In the genomic region with DNA sequence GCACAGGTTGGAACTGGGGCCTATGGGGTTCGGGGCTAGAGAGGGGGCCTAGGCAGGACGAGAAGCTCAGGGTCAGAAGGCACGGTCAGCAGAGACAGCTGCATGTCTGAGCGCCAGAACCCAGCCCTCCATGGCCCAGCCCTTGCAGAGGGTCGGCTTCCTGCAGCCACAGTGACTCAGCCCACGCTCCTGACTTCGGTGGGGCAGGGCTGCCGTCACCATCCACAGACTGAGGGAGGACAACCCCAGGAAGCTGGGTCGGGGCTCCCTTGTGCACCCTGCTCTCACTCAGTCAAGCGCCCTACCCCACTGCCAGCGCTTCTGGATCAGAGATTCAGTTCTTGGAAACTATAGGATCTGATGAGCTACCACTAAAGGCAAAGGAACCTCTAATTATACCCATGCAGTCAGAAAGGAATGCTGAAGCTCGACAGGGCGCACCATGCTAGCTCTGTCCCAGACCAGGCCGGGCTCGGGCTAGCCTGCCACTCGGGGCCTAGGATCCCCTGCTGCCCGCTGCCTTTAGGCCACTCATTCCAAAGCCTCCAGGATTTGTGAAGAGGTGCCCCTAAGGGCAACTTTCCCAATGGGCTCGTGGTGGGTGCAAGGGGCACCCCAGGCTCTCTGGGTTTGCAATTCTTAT, we compare ENCODE assay signal across 11 cellular contexts. TPM values are rescaled to one million over a fixed set of nuclear protein-coding genes. Genes with fewer than 3 reads are reported as not detected.
DNase-seq lines count a peak whose midpoint lies in the region; TF ChIP-seq lines count a peak whose summit lies in the region.
"Had no signal": no experiment of that assay in that cellular context is flagged by ENCODE, and none has a peak within 500 bp of the region (broad histone marks: within the 10 kb centered on the region; RNA-seq: fewer than 3 reads in every experiment).

No MANE protein-coding gene starts in this region.

- no peak for TF ChIP-seq CTCF in RWPE1 (conservative IDR thresholded peaks at IDR 0.05; ENCODE audit: low read depth)
- TF ChIP-seq CTCF in neural crest cell (conservative IDR thresholded peaks at IDR 0.05) = no peak

- H3K9me3 Mint-ChIP-seq in T-helper 2 cell treated with Interferon-gamma antibody and Interleukin-4, amounts not matched to agents 5 μg/mL and 100 μg/mL, for 36 hours = no peaks in the 10 kb centered on the region
- H3K9me3 Mint-ChIP-seq in dendritic cell treated with granulocyte-macrophage colony-stimulating factor and Interleukin-4, amounts not matched to agents 40 ng/mL and 50 ng/mL, for 4 days = no peaks in the 10 kb centered on the region
- no peaks in the 10 kb centered on the region for H3K9me3 Mint-ChIP-seq in neural crest cell

- H3K4me3 Mint-ChIP-seq in T-helper 2 cell treated with Interferon-gamma antibody and Interleukin-4, amounts not matched to agents 5 μg/mL and 100 μg/mL, for 36 hours = peak overlapping the region; percentile 12
- H3K4me3 Mint-ChIP-seq in dendritic cell treated with granulocyte-macrophage colony-stimulating factor and Interleukin-4, amounts not matched to agents 40 ng/mL and 50 ng/mL, for 4 days = no peak overlapping the region
- H3K4me3 Mint-ChIP-seq in neural crest cell = peak overlapping the region; percentile 88

- DNase-seq in T-helper 2 cell treated with Interferon-gamma antibody and Interleukin-4, amounts not matched to agents 5 μg/mL and 100 μg/mL, for 36 hours (ENCODE audit: low spot score) = no peak
- no peak for DNase-seq in T-helper 2 cell
- no peak for DNase-seq in RWPE1 (ENCODE audit: low spot score)
- no peak for DNase-seq in neural crest cell (ENCODE audit: low read depth, low spot score)
- no peak for DNase-seq in NCI-H2107 treated with DMSO at 0.1 percent for 48 hours (lab: John Stamatoyannopoulos, UW; ENCODE audit: unreplicated experiment)
- DNase-seq in NCI-H524 (lab: John Stamatoyannopoulos, UW) = no peak
- no peak for DNase-seq in KBM-7
- DNase-seq: GOT3, NCI-H187 had no signal

- CTCF ChIA-PET in RWPE1 (lab: Yijun Ruan, JAX) = interaction anchor here (1.3 kb wide), 1 partner anchor 70 kb away, joined by 3 read pairs; no protein-coding TSS in a partner anchor

- peak overlapping the region; percentile 33 for H3K27ac ChIP-seq in RWPE1
- H3K27ac ChIP-seq: SJSA1 had no signal

- H3K27me3 Mint-ChIP-seq in T-helper 2 cell treated with Interferon-gamma antibody and Interleukin-4, amounts not matched to agents 5 μg/mL and 100 μg/mL, for 36 hours (ENCODE audit: low read depth) = no peaks in the 10 kb centered on the region
- H3K27me3 Mint-ChIP-seq in dendritic cell treated with granulocyte-macrophage colony-stimulating factor and Interleukin-4, amounts not matched to agents 40 ng/mL and 50 ng/mL, for 4 days = no peaks in the 10 kb centered on the region
- no peaks in the 10 kb centered on the region for H3K27me3 Mint-ChIP-seq in neural crest cell (ENCODE audit: low read depth)

- POLR2A ChIA-PET in RWPE1 (lab: Yijun Ruan, JAX; ENCODE audit: low non-redundant PET) = no interaction called here

- peak overlapping the region; percentile 41 for H3K27ac Mint-ChIP-seq in T-helper 2 cell treated with Interferon-gamma antibody and Interleukin-4, amounts not matched to agents 5 μg/mL and 100 μg/mL, for 36 hours
- peak overlapping the region; percentile 70 for H3K27ac Mint-ChIP-seq in dendritic cell treated with granulocyte-macrophage colony-stimulating factor and Interleukin-4, amounts not matched to agents 40 ng/mL and 50 ng/mL, for 4 days
- no peak overlapping the region for H3K27ac Mint-ChIP-seq in neural crest cell (ENCODE audit: unreplicated experiment)

- intact Hi-C loops in dendritic cell treated with granulocyte-macrophage colony-stimulating factor and Interleukin-4, amounts not matched to agents 40 ng/mL and 50 ng/mL, for 4 days (cut with micrococcal nuclease) = loop anchor here (5.0 kb wide), 1 partner anchor 946 kb away; a partner anchor contains a TSS

- in situ Hi-C loops in KBM-7 (cut with MboI; ENCODE audit: low pct_unique_long_range_greater_than_20kb, low sequenced_read_pairs) = no loop called here

- H3K4me1 Mint-ChIP-seq in T-helper 2 cell treated with Interferon-gamma antibody and Interleukin-4, amounts not matched to agents 5 μg/mL and 100 μg/mL, for 36 hours (ENCODE audit: low read depth) = peaks cover 21% of the 10 kb centered on the region
- peaks cover 56% of the 10 kb centered on the region for H3K4me1 Mint-ChIP-seq in dendritic cell treated with granulocyte-macrophage colony-stimulating factor and Interleukin-4, amounts not matched to agents 40 ng/mL and 50 ng/mL, for 4 days (ENCODE audit: low read depth)
- H3K4me1 Mint-ChIP-seq in neural crest cell = peaks cover 32% of the 10 kb centered on the region

- H3K36me3 Mint-ChIP-seq in T-helper 2 cell treated with Interferon-gamma antibody and Interleukin-4, amounts not matched to agents 5 μg/mL and 100 μg/mL, for 36 hours (ENCODE audit: low read depth) = peaks cover 30% of the 10 kb centered on the region
- H3K36me3 Mint-ChIP-seq in dendritic cell treated with granulocyte-macrophage colony-stimulating factor and Interleukin-4, amounts not matched to agents 40 ng/mL and 50 ng/mL, for 4 days (ENCODE audit: low read depth) = peaks cover 61% of the 10 kb centered on the region
- H3K36me3 Mint-ChIP-seq in neural crest cell (ENCODE audit: low read depth) = peaks cover 7% of the 10 kb centered on the region

RNA-seq across cellular contexts. Expression of a gene that starts 2.9 kb away (rescaled TPM):
- total RNA-seq in neural crest cell = 62.6 and 63.4 TPM in 2 replicates

RNA-seq across cellular contexts. Expression of a gene that starts 8.6 kb away (rescaled TPM):
- 10.3 and 12.5 TPM in 2 replicates for total RNA-seq in neural crest cell

RNA-seq across cellular contexts. Expression of a gene that starts 15.0 kb away (rescaled TPM):
- 142 TPM in 2 replicates for total RNA-seq in neural crest cell

RNA-seq across cellular contexts. Expression of a gene that starts 52.5 kb away (rescaled TPM):
- total RNA-seq in neural crest cell = 2.4 and 2.8 TPM in 2 replicates
- total RNA-seq: SJSA1 had no signal
